ENCODE assay signal across 12 cellular contexts in the genomic region with DNA sequence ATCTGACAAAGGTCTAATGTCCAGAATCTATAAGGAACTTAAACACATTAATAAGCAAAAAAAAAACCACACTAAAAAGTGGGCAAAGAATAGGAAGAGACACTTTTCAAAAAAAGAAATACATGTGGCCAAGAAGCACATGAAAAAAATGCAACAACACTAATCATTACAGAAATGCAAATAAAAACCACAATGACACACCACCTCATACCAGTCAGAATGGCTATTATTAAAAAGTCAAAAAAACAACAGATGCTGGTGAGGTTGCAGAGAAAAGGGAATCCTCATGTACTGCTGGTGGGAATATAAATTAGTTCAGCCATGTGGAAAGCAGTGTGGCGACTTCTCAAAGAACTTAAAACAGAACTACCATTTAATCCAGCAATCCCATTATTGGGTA.
DNase-seq lines count a peak whose midpoint lies in the region; ATAC-seq and TF ChIP-seq lines count a peak whose summit lies in the region.
"Had no signal": no experiment of that assay in that cellular context is flagged by ENCODE, and none has a peak within 500 bp of the region (broad histone marks: within the 10 kb centered on the region; RNA-seq: fewer than 3 reads in every experiment).

No MANE protein-coding gene starts in this region.

- no peaks in the 10 kb centered on the region for H3K4me1 ChIP-seq in GM23248 (ENCODE audit: insufficient read depth)
- H3K4me1 ChIP-seq in PC-3 (ENCODE audit: insufficient read depth, low read length): peaks cover 9% of the 10 kb centered on the region; the same call in 1 of the 2 replicates
- H3K4me1 ChIP-seq: adrenal gland had no signal

- no TSS peak for BruUV-seq in PC-3 (replicated peaks; lab: Mats Ljungman, UMichigan)

- H3K27ac ChIP-seq in GM23248: no peak overlapping the region
- H3K27ac ChIP-seq in PC-3 (ENCODE audit: low read length): no peak overlapping the region
- H3K27ac ChIP-seq in dorsolateral prefrontal cortex: no peak overlapping the region
- H3K27ac ChIP-seq: adrenal gland, gastrocnemius medialis had no signal

- H2AFZ ChIP-seq in GM23248 (no peak overlapping the region), PC-3 (ENCODE audit: low read length) (no peak overlapping the region)

- in situ Hi-C loops in GM23248 (cut with MboI): no loop called here

- H3K4me3 ChIP-seq in GM23248 (no peak overlapping the region), PC-3 (ENCODE audit: low read length) (no peak overlapping the region), dorsolateral prefrontal cortex (no peak overlapping the region)
- H3K4me3 ChIP-seq: adrenal gland, gastrocnemius medialis had no signal

- no peaks in the 10 kb centered on the region for H4K20me1 ChIP-seq in GM23248 (ENCODE audit: insufficient read depth)
- peaks cover 4% of the 10 kb centered on the region; the same call in 1 of the 2 replicates for H4K20me1 ChIP-seq in PC-3 (ENCODE audit: low read length)

- DNase-seq in GM23248 (peak; percentile 49), iris pigment epithelial cell (ENCODE audit: low read depth) (peak; percentile 16), PC-3 (no peak), dorsolateral prefrontal cortex (no peak)
- DNase-seq in stimulated activated CD4-positive, alpha-beta T cell treated with anti-CD3 and anti-CD28 coated beads, Interleukin-15, amount 100 ng/mL, for 24 hours: no peak
- DNase-seq: adrenal gland; effector CD8-positive, alpha-beta T cell; gastrocnemius medialis; kidney had no signal

- H3K9ac ChIP-seq in GM23248 (no peak overlapping the region), PC-3 (ENCODE audit: low read length) (no peak overlapping the region)

- H3K36me3 ChIP-seq in GM23248 (ENCODE audit: low read depth): no peaks in the 10 kb centered on the region
- H3K36me3 ChIP-seq in PC-3 (ENCODE audit: low read depth, low read length): no peaks in the 10 kb centered on the region
- H3K36me3 ChIP-seq: adrenal gland, gastrocnemius medialis had no signal

- no peaks in the 10 kb centered on the region for H3K9me3 ChIP-seq in GM23248 (ENCODE audit: low read depth)
- no peaks in the 10 kb centered on the region for H3K9me3 ChIP-seq in PC-3 (ENCODE audit: low read length)
- H3K9me3 ChIP-seq: adrenal gland, gastrocnemius medialis had no signal

- no peak overlapping the region for H3K4me2 ChIP-seq in GM23248 (ENCODE audit: unreplicated experiment)
- H3K4me2 ChIP-seq in PC-3 (ENCODE audit: low read length): no peak overlapping the region

- TF ChIP-seq CTCF in PC-3 (conservative IDR thresholded peaks at IDR 0.05; ENCODE audit: low read depth, low read length) (no peak), dorsolateral prefrontal cortex (IDR thresholded peaks at IDR 0.05 in 54 of 56, conservative IDR thresholded peaks at IDR 0.05 in 2 of 56; ENCODE audit: low read depth in 1 of 56, partially characterized antibody in 56 of 56) (no peak)

- CTCF ChIA-PET in PC-3 (lab: Charles Lee): no interaction called here

- no peaks in the 10 kb centered on the region for H3K79me2 ChIP-seq in GM23248 (ENCODE audit: insufficient read depth)
- no peaks in the 10 kb centered on the region for H3K79me2 ChIP-seq in PC-3 (ENCODE audit: low read length)

- H3K27me3 ChIP-seq in GM23248 (replicated peaks; ENCODE audit: insufficient read depth) (no peaks in the 10 kb centered on the region), PC-3 (ENCODE audit: low read length) (no peaks in the 10 kb centered on the region), dorsolateral prefrontal cortex (no peaks in the 10 kb centered on the region)
- H3K27me3 ChIP-seq: adrenal gland, gastrocnemius medialis had no signal

- peak; percentile 67 for ATAC-seq in GM18870 (IDR thresholded peaks at IDR 0.05; ENCODE audit: unreplicated experiment)
- peak; percentile 46 for ATAC-seq in HG03460 (IDR thresholded peaks at IDR 0.05; ENCODE audit: unreplicated experiment)
- ATAC-seq in PC-3: no peak
- ATAC-seq: gastrocnemius medialis, sciatic nerve had no signal

- POLR2A ChIA-PET in PC-3 (lab: Charles Lee; ENCODE audit: unreplicated experiment): no interaction called here

- WGBS in GM23248 (ENCODE audit: low coverage in 1 of 2, low lambda C conversion rate in 2 of 2, missing lambda C conversion rate in 2 of 2), 2 experiments: 94 to 97% methylated on average over 1 of the region's 1 CpG

- H3F3A ChIP-seq in GM23248 (ENCODE audit: insufficient read depth) (no peaks in the 10 kb centered on the region), PC-3 (ENCODE audit: low read length, unreplicated experiment) (no peaks in the 10 kb centered on the region)

- no peaks in the 10 kb centered on the region for H3K9me2 ChIP-seq in GM23248 (ENCODE audit: insufficient read depth)
- no peaks in the 10 kb centered on the region for H3K9me2 ChIP-seq in PC-3 (replicated peaks; ENCODE audit: low read length)

- intact Hi-C loops in PC-3 (cut with micrococcal nuclease): no loop called here
- intact Hi-C loops in dorsolateral prefrontal cortex (cut with DNase I): no loop called here

Comparison
In these comparisons a context has a peak if more than half of its experiments do, and no peak if none do; other contexts are left out.
1. DNase-seq: peak in GM23248 (single experiment) and iris pigment epithelial cell (single experiment); none in stimulated activated CD4-positive, alpha-beta T cell treated with anti-CD3 and anti-CD28 coated beads, Interleukin-15, amount 100 ng/mL, for 24 hours (single experiment), PC-3 (single experiment) and dorsolateral prefrontal cortex (0 of 10).